Comparison of ENCODE assay signal across 27 cellular contexts in the genomic region with DNA sequence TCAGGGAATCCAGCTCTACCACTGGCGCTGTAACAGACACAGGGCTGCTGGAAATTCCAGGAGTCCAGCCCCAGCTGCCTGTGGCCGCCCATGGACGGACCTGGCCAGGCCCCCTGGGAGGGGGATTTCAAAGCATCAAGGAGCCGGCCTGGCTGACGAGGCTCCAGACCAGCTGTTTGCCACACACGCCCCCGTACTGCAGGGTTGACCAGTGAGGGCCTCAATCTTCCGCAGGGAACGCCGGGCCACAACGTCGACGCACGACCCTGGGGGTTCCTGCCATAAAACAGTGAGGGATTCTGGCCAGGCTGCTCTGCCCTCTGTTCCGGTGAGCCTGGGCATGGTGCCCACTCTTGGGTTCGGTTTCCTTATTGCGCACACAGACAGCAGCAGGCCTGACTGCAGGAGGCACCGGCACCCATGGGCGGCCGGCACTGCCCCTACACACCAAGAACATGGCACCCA. TPM values are rescaled to one million over a fixed set of nuclear protein-coding genes. Genes with fewer than 3 reads are reported as not detected.
DNase-seq lines count a peak whose midpoint lies in the region; ATAC-seq lines count a peak whose summit lies in the region.
"Had no signal": no experiment of that assay in that cellular context is flagged by ENCODE, and none has a peak within 500 bp of the region (broad histone marks: within the 10 kb centered on the region; RNA-seq: fewer than 3 reads in every experiment).

No MANE protein-coding gene starts in this region.

- no peak overlapping the region for H3K18ac ChIP-seq in neuronal stem cell (ENCODE audit: low read length)

- H3K4me3 ChIP-seq in neuronal stem cell (ENCODE audit: low read length in 2 of 2): no peak overlapping the region
- H3K4me3 ChIP-seq: GM12878 had no signal

- no peak overlapping the region for H2BK12ac ChIP-seq in neuronal stem cell (ENCODE audit: low read length)

- H2AFZ ChIP-seq in neuronal stem cell (ENCODE audit: low read length): no peak overlapping the region

- no peak overlapping the region for H4K91ac ChIP-seq in neuronal stem cell (ENCODE audit: low read depth, low read length, poor library complexity)

- H2AK5ac ChIP-seq in neuronal stem cell (ENCODE audit: low read depth, low read length): peak overlapping the region; percentile 57

- WGBS in neuronal stem cell (ENCODE audit: extremely low coverage in 2 of 2, insufficient read length in 2 of 2, insufficient replicate concordance in 1 of 2), 2 donors: no CpG with 5 or more reads among the region's 20 CpGs

- peaks cover 13 to 29% of the 10 kb centered on the region in 2 donors for H3K9me3 ChIP-seq in neuronal stem cell (replicated peaks in 1 of 2; ENCODE audit: control insufficient read depth in 2 of 2, insufficient read depth in 1 of 2, low read depth in 1 of 2, low read length in 2 of 2)
- H3K9me3 ChIP-seq: BE2C had no signal

- H3K4me2 ChIP-seq in neuronal stem cell (ENCODE audit: insufficient read depth, low read length, poor library complexity, severe bottlenecking): no peak overlapping the region

- CTCF ChIA-PET in activated CD4-positive, alpha-beta memory T cell treated with anti-CD3 and anti-CD28 coated beads, Interleukin-2, amount 10 ng/mL, durations not matched to agents 7 days and 5 days (lab: Charles Lee): no interaction called here
- CTCF ChIA-PET in activated CD4-positive, alpha-beta memory T cell treated with anti-CD3 and anti-CD28 coated beads for 36 hours (lab: Charles Lee): no interaction called here

- peak overlapping the region; percentile 47 for H3K27ac Mint-ChIP-seq in activated CD4-positive, alpha-beta memory T cell treated with anti-CD3 and anti-CD28 coated beads, Interleukin-2, amount 10 ng/mL, durations not matched to agents 7 days and 5 days
- no peak overlapping the region for H3K27ac Mint-ChIP-seq in activated CD4-positive, alpha-beta memory T cell treated with anti-CD3 and anti-CD28 coated beads for 36 hours
- no peak overlapping the region for H3K27ac Mint-ChIP-seq in activated T-cell treated with anti-CD3 and anti-CD28 coated beads, Interleukin-2, amount 50 U/mL, for 72 hours
- H3K27ac Mint-ChIP-seq: CD14-positive monocyte had no signal

- DNase-seq in activated CD4-positive, alpha-beta memory T cell treated with anti-CD3 and anti-CD28 coated beads, Interleukin-2, amount 10 ng/mL, durations not matched to agents 7 days and 5 days: no peak
- DNase-seq in activated CD4-positive, alpha-beta memory T cell treated with anti-CD3 and anti-CD28 coated beads for 36 hours: no peak
- DNase-seq in dermis microvascular lymphatic vessel endothelial cell (ENCODE audit: low read depth in 2 of 2): peak; percentile 18 to 25
- no peak for DNase-seq in neuronal stem cell (ENCODE audit: low spot score)
- DNase-seq in NCI-H2227 treated with DMSO at 0.1 percent for 48 hours (lab: John Stamatoyannopoulos, UW): no peak
- DNase-seq in activated T-cell treated with anti-CD3 and anti-CD28 coated beads, Interleukin-2, amount 50 U/mL, for 72 hours: no peak
- DNase-seq: 8988T, ACHN, BE2C, DMS 273 treated with DMSO at 0.1 percent for 48 hours, DMS79, EL, GDM1, GOT3, HCEC 1CT, NCI-H1048, NCI-H1417 treated with DMSO at 0.1 percent for 48 hours, NCI-H1694 treated with DMSO at 0.1 percent for 48 hours, NCI-H2081, NCI-H2171, NCI-H345, NCI-H510A treated with DMSO at 0.1 percent for 48 hours, SHP77 treated with DMSO at 0.1 percent for 48 hours had no signal

- ATAC-seq in activated T-cell treated with anti-CD3 and anti-CD28 coated beads, Interleukin-2, amount 50 U/mL, for 72 hours (replicated peaks in 1 of 2): no peak
- no peak for ATAC-seq in GM18868 (IDR thresholded peaks at IDR 0.05; ENCODE audit: unreplicated experiment)
- ATAC-seq: GM12878 had no signal

- POLR2A ChIA-PET in activated CD4-positive, alpha-beta memory T cell treated with anti-CD3 and anti-CD28 coated beads, Interleukin-2, amount 10 ng/mL, durations not matched to agents 7 days and 5 days (lab: Charles Lee): interaction anchor here (1.0 kb wide), 1 partner anchor 18 kb away, joined by 3 read pairs; no protein-coding TSS in a partner anchor
- POLR2A ChIA-PET in activated CD4-positive, alpha-beta memory T cell treated with anti-CD3 and anti-CD28 coated beads for 36 hours (lab: Charles Lee): no interaction called here

- H3K27ac ChIP-seq in neuronal stem cell (replicated peaks; ENCODE audit: low read length): no peak overlapping the region

- peaks cover 57% of the 10 kb centered on the region for H3K4me1 Mint-ChIP-seq in activated CD4-positive, alpha-beta memory T cell treated with anti-CD3 and anti-CD28 coated beads, Interleukin-2, amount 10 ng/mL, durations not matched to agents 7 days and 5 days
- peaks cover 47% of the 10 kb centered on the region for H3K4me1 Mint-ChIP-seq in activated CD4-positive, alpha-beta memory T cell treated with anti-CD3 and anti-CD28 coated beads for 36 hours (ENCODE audit: low read depth)
- peaks cover 41% of the 10 kb centered on the region for H3K4me1 Mint-ChIP-seq in activated T-cell treated with anti-CD3 and anti-CD28 coated beads, Interleukin-2, amount 50 U/mL, for 72 hours (ENCODE audit: low read depth)

- H3K36me3 Mint-ChIP-seq in activated CD4-positive, alpha-beta memory T cell treated with anti-CD3 and anti-CD28 coated beads, Interleukin-2, amount 10 ng/mL, durations not matched to agents 7 days and 5 days (ENCODE audit: low read depth): peaks cover 40% of the 10 kb centered on the region
- H3K36me3 Mint-ChIP-seq in activated CD4-positive, alpha-beta memory T cell treated with anti-CD3 and anti-CD28 coated beads for 36 hours: peaks cover 20% of the 10 kb centered on the region
- H3K36me3 Mint-ChIP-seq in activated T-cell treated with anti-CD3 and anti-CD28 coated beads, Interleukin-2, amount 50 U/mL, for 72 hours (ENCODE audit: insufficient read depth in 2 of 2): peaks cover 10 to 14% of the 10 kb centered on the region in 2 donors

- no peak overlapping the region for H4K8ac ChIP-seq in neuronal stem cell (ENCODE audit: low read depth, low read length)

- H2BK120ac ChIP-seq in neuronal stem cell (ENCODE audit: low read depth, low read length): no peak overlapping the region

- H3K9me3 Mint-ChIP-seq in activated CD4-positive, alpha-beta memory T cell treated with anti-CD3 and anti-CD28 coated beads, Interleukin-2, amount 10 ng/mL, durations not matched to agents 7 days and 5 days: no peaks in the 10 kb centered on the region
- H3K9me3 Mint-ChIP-seq in activated CD4-positive, alpha-beta memory T cell treated with anti-CD3 and anti-CD28 coated beads for 36 hours: peaks cover 5% of the 10 kb centered on the region
- H3K9me3 Mint-ChIP-seq in activated T-cell treated with anti-CD3 and anti-CD28 coated beads, Interleukin-2, amount 50 U/mL, for 72 hours: peaks cover 0 to 2% of the 10 kb centered on the region in 2 donors
- H3K9me3 Mint-ChIP-seq: CD8-positive, alpha-beta memory T cell had no signal

- H2BK15ac ChIP-seq in neuronal stem cell (ENCODE audit: low read length): no peak overlapping the region

- peak overlapping the region; percentile 41 for H2BK5ac ChIP-seq in neuronal stem cell (ENCODE audit: low read length)

- peaks cover 0 to 8% (median 0%) of the 10 kb centered on the region in 3 experiments for H3K27me3 ChIP-seq in neuronal stem cell (ENCODE audit: control insufficient read depth in 3 of 3, insufficient read depth in 3 of 3, low read depth in 1 of 3, low read length in 3 of 3)
- H3K27me3 ChIP-seq: BE2C had no signal

- no peak overlapping the region for H3K14ac ChIP-seq in neuronal stem cell (ENCODE audit: low read length)

- peaks cover 7% of the 10 kb centered on the region for H3K27me3 Mint-ChIP-seq in activated CD4-positive, alpha-beta memory T cell treated with anti-CD3 and anti-CD28 coated beads, Interleukin-2, amount 10 ng/mL, durations not matched to agents 7 days and 5 days
- no peaks in the 10 kb centered on the region for H3K27me3 Mint-ChIP-seq in activated CD4-positive, alpha-beta memory T cell treated with anti-CD3 and anti-CD28 coated beads for 36 hours
- no peaks in the 10 kb centered on the region for H3K27me3 Mint-ChIP-seq in activated T-cell treated with anti-CD3 and anti-CD28 coated beads, Interleukin-2, amount 50 U/mL, for 72 hours (ENCODE audit: low read depth)
- H3K27me3 Mint-ChIP-seq: CD8-positive, alpha-beta memory T cell had no signal

- no peak overlapping the region for H3K4ac ChIP-seq in neuronal stem cell (ENCODE audit: low read length)

- peaks cover 9 to 21% of the 10 kb centered on the region in 2 donors for H3K4me1 ChIP-seq in neuronal stem cell (ENCODE audit: control insufficient read depth in 2 of 2, insufficient read depth in 1 of 2, low read depth in 1 of 2, low read length in 2 of 2)
- H3K4me1 ChIP-seq: BE2C had no signal

- peak overlapping the region; percentile 82 for H3K23ac ChIP-seq in neuronal stem cell (ENCODE audit: low read depth, low read length, poor library complexity)

- peaks cover 4 to 23% of the 10 kb centered on the region in 2 donors for H3K36me3 ChIP-seq in neuronal stem cell (replicated peaks in 1 of 2; ENCODE audit: control insufficient read depth in 2 of 2, insufficient read depth in 2 of 2, low read length in 2 of 2)

- H3K4me3 Mint-ChIP-seq in activated CD4-positive, alpha-beta memory T cell treated with anti-CD3 and anti-CD28 coated beads, Interleukin-2, amount 10 ng/mL, durations not matched to agents 7 days and 5 days: no peak overlapping the region
- no peak overlapping the region for H3K4me3 Mint-ChIP-seq in activated CD4-positive, alpha-beta memory T cell treated with anti-CD3 and anti-CD28 coated beads for 36 hours
- no peak overlapping the region for H3K4me3 Mint-ChIP-seq in activated T-cell treated with anti-CD3 and anti-CD28 coated beads, Interleukin-2, amount 50 U/mL, for 72 hours
- H3K4me3 Mint-ChIP-seq: CD14-positive monocyte had no signal

- H3K79me1 ChIP-seq in neuronal stem cell (ENCODE audit: low read depth, low read length): peaks cover 5% of the 10 kb centered on the region

- intact Hi-C loops in activated CD4-positive, alpha-beta memory T cell treated with anti-CD3 and anti-CD28 coated beads for 36 hours (cut with micrococcal nuclease): no loop called here

- H3K9ac ChIP-seq in neuronal stem cell (ENCODE audit: low read depth, low read length, poor library complexity): no peak overlapping the region

RNA-seq across cellular contexts. Expression of a gene that starts 3.7 kb away (rescaled TPM):
- total RNA-seq in activated CD4-positive, alpha-beta memory T cell treated with anti-CD3 and anti-CD28 coated beads, Interleukin-2, amount 10 ng/mL, durations not matched to agents 7 days and 5 days: 10 to 100 TPM; 21.3 to 22.6 TPM
- 10 to 100 TPM; 14.4 to 15.4 TPM for total RNA-seq in activated CD4-positive, alpha-beta memory T cell treated with anti-CD3 and anti-CD28 coated beads for 36 hours
- total RNA-seq in dermis microvascular lymphatic vessel endothelial cell: 3.6 and 8.5 TPM in 2 replicates
- 6.9 TPM for polyA plus RNA-seq in neuronal stem cell (2013, experiment 1 of 2)
- 6.7 TPM for polyA plus RNA-seq in neuronal stem cell (2013, experiment 2 of 2)
- 10 to 100 TPM; 26.9 to 33.2 TPM for total RNA-seq in activated T-cell treated with anti-CD3 and anti-CD28 coated beads, Interleukin-2, amount 50 U/mL, for 72 hours

RNA-seq across cellular contexts. Expression of a gene that starts 14.5 kb away (rescaled TPM):
- total RNA-seq in activated CD4-positive, alpha-beta memory T cell treated with anti-CD3 and anti-CD28 coated beads, Interleukin-2, amount 10 ng/mL, durations not matched to agents 7 days and 5 days: under 1 TPM; 0.10 to 0.13 TPM
- total RNA-seq in activated CD4-positive, alpha-beta memory T cell treated with anti-CD3 and anti-CD28 coated beads for 36 hours: 1 to 10 TPM; 2.0 to 2.6 TPM
- total RNA-seq in dermis microvascular lymphatic vessel endothelial cell: 0.26 and 0.51 TPM in 2 replicates
- 5.1 TPM for polyA plus RNA-seq in neuronal stem cell (2013, experiment 1 of 2)
- 5.2 TPM for polyA plus RNA-seq in neuronal stem cell (2013, experiment 2 of 2)
- 1 to 10 TPM; 1.8 to 2.1 TPM for total RNA-seq in activated T-cell treated with anti-CD3 and anti-CD28 coated beads, Interleukin-2, amount 50 U/mL, for 72 hours
- total RNA-seq: GM12878 had no signal
- polyA plus RNA-seq: CD14-positive monocyte, GM12878 had no signal

Comparison
In these comparisons a context has a peak if more than half of its experiments do, and no peak if none do; other contexts are left out.
1. DNase-seq: peak in dermis microvascular lymphatic vessel endothelial cell (2 of 2); none in activated CD4-positive, alpha-beta memory T cell treated with anti-CD3 and anti-CD28 coated beads, Interleukin-2, amount 10 ng/mL, durations not matched to agents 7 days and 5 days (single experiment), activated CD4-positive, alpha-beta memory T cell treated with anti-CD3 and anti-CD28 coated beads for 36 hours (single experiment), neuronal stem cell (single experiment), NCI-H2227 treated with DMSO at 0.1 percent for 48 hours (single experiment) and activated T-cell treated with anti-CD3 and anti-CD28 coated beads, Interleukin-2, amount 50 U/mL, for 72 hours (0 of 2).